1 cellular context compared by ENCODE assay signal in genomic region chr6:57198926-57199636, GRCh38.
TF ChIP-seq lines count a peak whose summit lies in the region.

No MANE protein-coding gene starts in this region.

TF ChIP-seq in IMR-90, 13 proteins besides CTCF, POLR2A, EP300 and RAD21:
- no peak for TF ChIP-seq RFX5 (IDR thresholded peaks at IDR 0.05; ENCODE audit: low read depth, low read length)
- no peak for TF ChIP-seq MAFK (IDR thresholded peaks at IDR 0.05; ENCODE audit: low read depth, low read length)
- TF ChIP-seq SMC3 (IDR thresholded peaks at IDR 0.05; ENCODE audit: low read depth, low read length), result no peak
- no peak for TF ChIP-seq RCOR1 (IDR thresholded peaks at IDR 0.05; ENCODE audit: insufficient replicate concordance, low read length)
